19 cellular contexts compared by ENCODE assay signal in genomic region chr10:67809107-67809506, GRCh38. TPM values are rescaled to one million over a fixed set of nuclear protein-coding genes. Genes with fewer than 3 reads are reported as not detected.
DNase-seq lines count a peak whose midpoint lies in the region; ATAC-seq, FAIRE-seq and TF ChIP-seq lines count a peak whose summit lies in the region.
"Had no signal": no experiment of that assay in that cellular context is flagged by ENCODE, and none has a peak within 500 bp of the region (broad histone marks: within the 10 kb centered on the region; RNA-seq: fewer than 3 reads in every experiment).

No MANE protein-coding gene starts in this region.

- H3K27ac ChIP-seq in HUES48 (ENCODE audit: low read depth, low read length) = peak overlapping the region; percentile 31
- no peak overlapping the region for H3K27ac ChIP-seq in K562 (ENCODE audit: extremely low read depth, low read depth, low read length)
- H3K27ac ChIP-seq: HL-60 had no signal

- H3K79me2 ChIP-seq in K562 (ENCODE audit: control insufficient read depth, insufficient read depth, low read length) = no peaks in the 10 kb centered on the region

- DNase-seq in K562 (ENCODE audit: extremely low read depth in 1 of 4, low spot score in 3 of 4) (no peak), RKO (ENCODE audit: low spot score) (no peak), KBM-7 (no peak), HuH-7.5 (ENCODE audit: low spot score) (no peak)
- DNase-seq: ACHN; BE2C; CD4-positive, CD25-positive, alpha-beta regulatory T cell; CD8-positive, alpha-beta memory T cell; COR-L47; GDM1; HFFc6 had no signal

- H3K4me1 ChIP-seq in HUES48 (ENCODE audit: control insufficient read depth, insufficient read depth, low read length) = peaks cover 20% of the 10 kb centered on the region
- no peaks in the 10 kb centered on the region for H3K4me1 ChIP-seq in K562 (replicated peaks in 1 of 2; ENCODE audit: control insufficient read depth in 2 of 2, insufficient read depth in 2 of 2, low read length in 2 of 2)
- H3K4me1 ChIP-seq: BE2C had no signal

- POLR2A ChIA-PET in K562 (lab: Yijun Ruan, JAX) = no interaction called here

- no peak overlapping the region for H2AFZ ChIP-seq in K562 (ENCODE audit: low read depth, low read length)

- intact Hi-C loops in K562 (cut with micrococcal nuclease) = no loop called here

- TF ChIP-seq RAD21 in K562 (CRISPR knock-in tag; conservative IDR thresholded peaks at IDR 0.05 in 1 of 2, IDR thresholded peaks at IDR 0.05 in 1 of 2) = no peak

- no peaks in the 10 kb centered on the region for H3K9me1 ChIP-seq in K562 (ENCODE audit: control insufficient read depth, insufficient read depth, low read length)

- H3K36me3 ChIP-seq in HUES48 (ENCODE audit: control insufficient read depth, insufficient read depth, low read length) = no peaks in the 10 kb centered on the region
- peaks cover 7% of the 10 kb centered on the region; the same call in 2 of the 3 replicates for H3K36me3 ChIP-seq in K562 (ENCODE audit: control insufficient read depth, insufficient read depth, low read length)

- in situ Hi-C loops in K562 (cut with MboI) (no loop called here), KBM-7 (cut with MboI; ENCODE audit: low pct_unique_long_range_greater_than_20kb, low sequenced_read_pairs) (no loop called here)

- H3K4me2 ChIP-seq in K562 (ENCODE audit: insufficient read depth, low read length) = no peak overlapping the region

- no peak for ATAC-seq in K562
- ATAC-seq: HCT116, HepG2 had no signal

- no peak overlapping the region for H3K9ac ChIP-seq in HUES48 (ENCODE audit: low read depth, low read length)
- no peak overlapping the region for H3K9ac ChIP-seq in K562 (ENCODE audit: insufficient read depth in 1 of 2, low read depth in 2 of 2, low read length in 2 of 2)

- no peak overlapping the region for H3K4me3 ChIP-seq in HUES48 (ENCODE audit: low read depth, low read length)
- no peak overlapping the region for H3K4me3 ChIP-seq in K562

- no peak for TF ChIP-seq EP300 in K562 (IDR thresholded peaks at IDR 0.05; ENCODE audit: low read length)

- no peak for FAIRE-seq in K562 (lab: Jason Lieb, UNC)
- FAIRE-seq in islet of Langerhans (lab: Jason Lieb, UNC) = peak; percentile 41
- FAIRE-seq: A204.1, GM12892, GM18507 had no signal

- 60% methylated on average over 2 of the region's 2 CpGs for WGBS in K562 (ENCODE audit: insufficient coverage, low coverage, missing lambda C conversion rate)

- CTCF ChIA-PET in K562 (lab: Yijun Ruan, JAX; ENCODE audit: low intra/inter-chr PET ratio) = no interaction called here

- no peaks in the 10 kb centered on the region for H3K27me3 ChIP-seq in HUES48 (ENCODE audit: control insufficient read depth, insufficient read depth, low read length)
- no peaks in the 10 kb centered on the region for H3K27me3 ChIP-seq in K562 (ENCODE audit: control insufficient read depth in 2 of 2, insufficient read depth in 2 of 2, low read length in 2 of 2)
- H3K27me3 ChIP-seq: BE2C had no signal

- TSS peak; percentile 8 for BruUV-seq in K562 (replicated peaks; lab: Mats Ljungman, UMichigan)

- no peak for TF ChIP-seq POLR2A in K562 (conservative IDR thresholded peaks at IDR 0.05)

- H4K20me1 ChIP-seq in K562 (replicated peaks; ENCODE audit: control insufficient read depth, insufficient read depth, low read length) = no peaks in the 10 kb centered on the region

- no peak for TF ChIP-seq CTCF in K562 (IDR thresholded peaks at IDR 0.05 in 2 of 3, conservative IDR thresholded peaks at IDR 0.05 in 1 of 3; ENCODE audit: insufficient read depth in 2 of 3, low read depth in 1 of 3, low read length in 3 of 3)

- no peaks in the 10 kb centered on the region for H3K9me3 ChIP-seq in HUES48 (ENCODE audit: control insufficient read depth, insufficient read depth, low read length)
- no peaks in the 10 kb centered on the region for H3K9me3 ChIP-seq in K562 (replicated peaks; ENCODE audit: control insufficient read depth, insufficient read depth, low read depth, low read length)
- H3K9me3 ChIP-seq: BE2C had no signal

TF ChIP-seq in K562, 482 proteins besides CTCF, POLR2A, EP300 and RAD21 (continues in another document):
- no peak for TF ChIP-seq CHD7 (IDR thresholded peaks at IDR 0.05; ENCODE audit: low read depth, low read length)

RNA-seq across cellular contexts. Expression of gene DNAJC12, which starts 28.9 kb away (rescaled TPM):
- 1.6 and 6.8 TPM in 2 replicates for total RNA-seq in K562 (2011; cell fraction: chromatin; rRNA removed; ENCODE audit: low replicate concordance)
- 1.7 and 2.5 TPM in 2 replicates for total RNA-seq in K562 (2011; cell fraction: nucleolus; rRNA removed)
- 2.4 and 4.7 TPM in 2 replicates for total RNA-seq in K562 (2011; cell fraction: nucleoplasm; rRNA removed)
- total RNA-seq in K562 (2014; rRNA removed) (41.6 and 46.5 TPM in 2 replicates), K562 (2014; rRNA removed; fragmentation: Illumina TruSeq; extraction: Trizol) (68.5 and 79.7 TPM in 2 replicates), K562 (2015; rRNA removed; fragmentation: Illumina TruSeq; extraction: Trizol) (32.3 and 34.4 TPM in 2 replicates), K562 (2021) (37.0 and 42.4 TPM in 2 replicates)
- polyA plus RNA-seq in K562 (2011; rRNA removed) (7.4 and 7.7 TPM in 2 replicates), K562 (2014; fragmentation: Illumina TruSeq; extraction: Trizol) (88.4 and 90.9 TPM in 2 replicates), K562 (2014; fragmentation: Nextera tagmentation; extraction: Ambion mirVana) (10 to 100 TPM; 92.2 to 95.9 TPM), K562 (2014; rRNA removed) (54.4 and 74.3 TPM in 2 replicates)
- polyA plus RNA-seq in K562 (2011; cell fraction: cytosol; rRNA removed) = 1.1 and 3.8 TPM in 2 replicates
- 0.51 and 1.2 TPM in 2 replicates for polyA plus RNA-seq in K562 (2011; cell fraction: nucleus; rRNA removed)
- polyA plus RNA-seq in K562 (2012) = 30.3 and 94.1 TPM in 2 replicates
- 1.9 and 3.2 TPM in 2 replicates for polyA minus RNA-seq in K562 (2011; rRNA and poly(A)+ RNA removed)
- polyA minus RNA-seq in K562 (2011; cell fraction: cytosol; rRNA and poly(A)+ RNA removed) = 1.7 and 2.1 TPM in 2 replicates
- 0.40 and 1.1 TPM in 2 replicates for polyA minus RNA-seq in K562 (2011; cell fraction: nucleus; rRNA and poly(A)+ RNA removed)
- total RNA-seq: CD4-positive, CD25-positive, alpha-beta regulatory T cell had no signal
- polyA plus RNA-seq: CD8-positive, alpha-beta memory T cell had no signal
